Comparison of ENCODE assay signal across 8 cellular contexts in genomic region chr17:27381007-27381501, GRCh38.
A peak's percentile ranks its signal among the peaks of the same experiment; 100 is the strongest.
DNase-seq lines count a peak whose midpoint lies in the region; ATAC-seq and TF ChIP-seq lines count a peak whose summit lies in the region.

No MANE protein-coding gene starts in this region.

- H3K27me3 ChIP-seq in A673 (replicated peaks; ENCODE audit: insufficient read depth, low read depth, low read length, poor library complexity), result no peaks in the 10 kb centered on the region

- no peaks in the 10 kb centered on the region for H3K36me3 ChIP-seq in A673 (ENCODE audit: insufficient read depth, low read length, poor library complexity, severe bottlenecking)

- H3K4me1 ChIP-seq in A673 (ENCODE audit: insufficient read depth, low read length, poor library complexity, severe bottlenecking), result peaks cover 14% of the 10 kb centered on the region

- BruUV-seq in A673 (replicated peaks; lab: Mats Ljungman, UMichigan), result no TSS peak

- peak; percentile 50 for ATAC-seq in GM18520 (IDR thresholded peaks at IDR 0.05; ENCODE audit: unreplicated experiment)
- ATAC-seq in SK-N-SH treated with all-trans-retinoic acid at 6 μM for 48 hours, result peak; percentile 73
- peak; percentile 49 for ATAC-seq in left ventricle myocardium superior
- peak; percentile 55 for ATAC-seq in sciatic nerve

- DNase-seq in A673 (ENCODE audit: low spot score) (peak; percentile 69), LoVo (ENCODE audit: low spot score) (peak; percentile 61), left ventricle myocardium superior (peak; percentile 84), sciatic nerve (ENCODE audit: low spot score) (peak; percentile 76), amniotic stem cell (lab: John Stamatoyannopoulos, UW) (no peak)
- peak; percentile 79 for DNase-seq in activated naive CD4-positive, alpha-beta T cell treated with anti-CD3 and anti-CD28 coated beads, Interleukin-2, amount 50 U/mL, for 16 hours

- CTCF ChIA-PET in A673 (lab: Charles Lee), result no interaction called here

- POLR2A ChIA-PET in A673 (lab: Charles Lee; ENCODE audit: low non-redundant PET), result no interaction called here

- no peaks in the 10 kb centered on the region for H3K9me3 ChIP-seq in A673 (ENCODE audit: low read depth, low read length, poor library complexity, severe bottlenecking)

- TF ChIP-seq CTCF in A673 (conservative IDR thresholded peaks at IDR 0.05; ENCODE audit: low read depth, low read length), result peak; percentile 88

- no peak overlapping the region for H3K27ac ChIP-seq in A673 (ENCODE audit: low read depth, low read length, poor library complexity, severe bottlenecking)

- H3K4me3 ChIP-seq in A673 (ENCODE audit: low read depth, low read length, poor library complexity, severe bottlenecking), result no peak overlapping the region

- intact Hi-C loops in A673 (cut with micrococcal nuclease; ENCODE audit: unreplicated experiment), result no loop called here
- intact Hi-C loops in left ventricle myocardium superior (cut with micrococcal nuclease), result no loop called here
- intact Hi-C loops in sciatic nerve (cut with DNase I), result no loop called here

TF ChIP-seq in SK-N-SH treated with all-trans-retinoic acid at 6 μM for 48 hours, 23 proteins besides CTCF, POLR2A, EP300 and RAD21:
- TF ChIP-seq, protein P1, sequence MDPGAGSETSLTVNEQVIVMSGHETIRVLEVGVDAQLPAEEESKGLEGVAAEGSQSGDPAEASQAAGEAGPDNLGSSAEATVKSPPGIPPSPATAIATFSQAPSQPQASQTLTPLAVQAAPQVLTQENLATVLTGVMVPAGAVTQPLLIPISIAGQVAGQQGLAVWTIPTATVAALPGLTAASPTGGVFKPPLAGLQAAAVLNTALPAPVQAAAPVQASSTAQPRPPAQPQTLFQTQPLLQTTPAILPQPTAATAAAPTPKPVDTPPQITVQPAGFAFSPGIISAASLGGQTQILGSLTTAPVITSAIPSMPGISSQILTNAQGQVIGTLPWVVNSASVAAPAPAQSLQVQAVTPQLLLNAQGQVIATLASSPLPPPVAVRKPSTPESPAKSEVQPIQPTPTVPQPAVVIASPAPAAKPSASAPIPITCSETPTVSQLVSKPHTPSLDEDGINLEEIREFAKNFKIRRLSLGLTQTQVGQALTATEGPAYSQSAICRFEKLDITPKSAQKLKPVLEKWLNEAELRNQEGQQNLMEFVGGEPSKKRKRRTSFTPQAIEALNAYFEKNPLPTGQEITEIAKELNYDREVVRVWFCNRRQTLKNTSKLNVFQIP (CRISPR knock-in tag; IDR thresholded peaks at IDR 0.05; ENCODE audit: borderline replicate concordance, low read depth), result no peak
- TF ChIP-seq PATZ1 (CRISPR knock-in tag; IDR thresholded peaks at IDR 0.05; ENCODE audit: borderline replicate concordance), result 0 out of 2 replicates have a peak, but pooled peaks have one; percentile 39
TF ChIP-seq in SK-N-SH treated with all-trans-retinoic acid at 6 μM for 48 hours: peak in this region for 1.
